In the genomic region with DNA sequence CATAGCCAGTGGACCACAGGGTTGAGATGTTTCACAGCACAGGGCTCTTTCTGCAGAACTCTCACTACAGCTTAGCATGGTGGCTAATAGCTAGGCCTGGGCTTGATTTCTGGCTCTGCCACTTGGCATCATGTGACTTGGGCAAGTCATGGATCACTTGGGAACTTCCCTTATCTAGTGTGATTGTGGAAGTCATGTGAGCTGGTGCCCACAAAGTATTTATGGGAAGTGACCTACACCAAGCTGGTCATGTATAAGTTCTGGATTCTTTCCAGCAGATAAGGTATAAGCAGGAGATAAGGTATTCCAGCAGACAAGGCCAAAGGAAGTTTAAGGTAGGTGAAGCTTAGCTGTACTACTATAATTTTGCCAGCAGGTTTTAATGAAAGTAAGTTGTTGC, we compare ENCODE assay signal across 15 cellular contexts.
"Had no signal": no experiment of that assay in that cellular context is flagged by ENCODE, and none has a peak within 500 bp of the region (broad histone marks: within the 10 kb centered on the region; RNA-seq: fewer than 3 reads in every experiment).

No MANE protein-coding gene starts in this region.

- H3K36me3 Mint-ChIP-seq: activated naive CD8-positive, alpha-beta T cell treated with anti-CD3 and anti-CD28 coated beads, Interleukin-2, amount 10 ng/mL, durations not matched to agents 7 days and 5 days had no signal

- DNase-seq: activated CD4-positive, alpha-beta T cell treated with anti-CD3 and anti-CD28 coated beads for 1 hour; activated CD4-positive, alpha-beta T cell treated with anti-CD3 and anti-CD28 coated beads, Interleukin-2, amount 50 U/mL, for 48 hours; activated naive CD8-positive, alpha-beta T cell treated with anti-CD3 and anti-CD28 coated beads, Interleukin-2, amount 10 ng/mL, durations not matched to agents 7 days and 5 days; activated T-cell treated with anti-CD3 and anti-CD28 coated beads, Interleukin-2, amount 50 U/mL, for 48 hours; anterior cingulate cortex; dorsolateral prefrontal cortex; foreskin fibroblast; left ventricle myocardium inferior; stimulated activated CD4-positive, alpha-beta T cell treated with anti-CD3 and anti-CD28 coated beads, Interleukin-2, amount 100 ng/mL, for 24 hours; stimulated activated naive B cell treated with anti-CD40 and anti-IgM and Interleukin-4, amounts not matched to agents 10 μg/mL and 1 μg/mL and 100 μg/mL, for 72 hours; substantia nigra; transverse colon had no signal

- H3K27ac Mint-ChIP-seq: activated naive CD8-positive, alpha-beta T cell treated with anti-CD3 and anti-CD28 coated beads, Interleukin-2, amount 10 ng/mL, durations not matched to agents 7 days and 5 days; stimulated activated naive B cell treated with anti-CD40 and anti-IgM and Interleukin-4, amounts not matched to agents 10 μg/mL and 1 μg/mL and 100 μg/mL, for 72 hours; T-helper 1 cell treated with Interleukin-12 subunit alpha and Interleukin-12 subunit beta and Interleukin-4 antibody, amounts not matched to agents 30 μg/mL and 1 μg/mL, for 36 hours had no signal

- H3K9me3 Mint-ChIP-seq: activated naive CD8-positive, alpha-beta T cell treated with anti-CD3 and anti-CD28 coated beads, Interleukin-2, amount 10 ng/mL, durations not matched to agents 7 days and 5 days; stimulated activated naive B cell treated with anti-CD40 and anti-IgM and Interleukin-4, amounts not matched to agents 10 μg/mL and 1 μg/mL and 100 μg/mL, for 72 hours; T-helper 1 cell treated with Interleukin-12 subunit alpha and Interleukin-12 subunit beta and Interleukin-4 antibody, amounts not matched to agents 30 μg/mL and 1 μg/mL, for 36 hours had no signal

- H3K27me3 Mint-ChIP-seq: activated naive CD8-positive, alpha-beta T cell treated with anti-CD3 and anti-CD28 coated beads, Interleukin-2, amount 10 ng/mL, durations not matched to agents 7 days and 5 days; stimulated activated naive B cell treated with anti-CD40 and anti-IgM and Interleukin-4, amounts not matched to agents 10 μg/mL and 1 μg/mL and 100 μg/mL, for 72 hours had no signal

- H3K4me3 Mint-ChIP-seq: activated naive CD8-positive, alpha-beta T cell treated with anti-CD3 and anti-CD28 coated beads, Interleukin-2, amount 10 ng/mL, durations not matched to agents 7 days and 5 days; stimulated activated naive B cell treated with anti-CD40 and anti-IgM and Interleukin-4, amounts not matched to agents 10 μg/mL and 1 μg/mL and 100 μg/mL, for 72 hours; T-helper 1 cell treated with Interleukin-12 subunit alpha and Interleukin-12 subunit beta and Interleukin-4 antibody, amounts not matched to agents 30 μg/mL and 1 μg/mL, for 36 hours had no signal

- H3K4me1 Mint-ChIP-seq: activated naive CD8-positive, alpha-beta T cell treated with anti-CD3 and anti-CD28 coated beads, Interleukin-2, amount 10 ng/mL, durations not matched to agents 7 days and 5 days had no signal

- ATAC-seq: esophagus mucosa; sciatic nerve; stimulated activated naive B cell treated with anti-CD40 and anti-IgM and Interleukin-4, amounts not matched to agents 10 μg/mL and 1 μg/mL and 100 μg/mL, for 72 hours had no signal
